Comparison of ENCODE assay signal across 8 cellular contexts in genomic region chrY:2935606-2936521, GRCh38. TPM values are rescaled to one million over a fixed set of nuclear protein-coding genes. Genes with fewer than 3 reads are reported as not detected.
A peak's percentile ranks its signal among the peaks of the same experiment; 100 is the strongest.
DNase-seq lines count a peak whose midpoint lies in the region; ATAC-seq and TF ChIP-seq lines count a peak whose summit lies in the region.

No MANE protein-coding gene starts in this region.

- no peaks in the 10 kb centered on the region for H3K27me3 ChIP-seq in MG63
- no peaks in the 10 kb centered on the region for H3K27me3 ChIP-seq in right cardiac atrium (ENCODE audit: control insufficient read depth, insufficient read depth)
- no peaks in the 10 kb centered on the region for H3K27me3 ChIP-seq in spleen (replicated peaks in 1 of 7)

- peak overlapping the region; percentile 99 for H3K27ac Mint-ChIP-seq in activated T-cell treated with anti-CD3 and anti-CD28 coated beads, Interleukin-2, amount 50 U/mL, for 72 hours

- H3K4me1 ChIP-seq in right cardiac atrium (ENCODE audit: control insufficient read depth, insufficient read depth, low read length), result peaks cover 3% of the 10 kb centered on the region
- peaks cover 0 to 58% (median 16%) of the 10 kb centered on the region in 6 donors for H3K4me1 ChIP-seq in spleen

- H3K27me3 Mint-ChIP-seq in activated T-cell treated with anti-CD3 and anti-CD28 coated beads, Interleukin-2, amount 50 U/mL, for 72 hours (ENCODE audit: low read depth), result no peaks in the 10 kb centered on the region

- peaks cover 0 to 8% of the 10 kb centered on the region in 2 donors for H3K36me3 Mint-ChIP-seq in activated T-cell treated with anti-CD3 and anti-CD28 coated beads, Interleukin-2, amount 50 U/mL, for 72 hours (ENCODE audit: insufficient read depth in 2 of 2)

- H3K4me3 ChIP-seq in MG63, result peak overlapping the region; percentile 82
- peak overlapping the region; percentile 79 for H3K4me3 ChIP-seq in right cardiac atrium (ENCODE audit: low read length)
- H3K4me3 ChIP-seq in coronary artery, result no peak overlapping the region
- peak overlapping the region in 4 of 8 donors; percentile 19 to 50 (median 36) for H3K4me3 ChIP-seq in spleen

- ATAC-seq in GM21381 (IDR thresholded peaks at IDR 0.05; ENCODE audit: unreplicated experiment) (peak; percentile 78), right cardiac atrium (peak in 1 of 2 donors; percentile 97)
- peak in 1 of 2 donors; percentile 84 for ATAC-seq in activated T-cell treated with anti-CD3 and anti-CD28 coated beads, Interleukin-2, amount 50 U/mL, for 72 hours (replicated peaks in 1 of 2)

- H3K4me1 Mint-ChIP-seq in activated T-cell treated with anti-CD3 and anti-CD28 coated beads, Interleukin-2, amount 50 U/mL, for 72 hours (ENCODE audit: low read depth), result no peaks in the 10 kb centered on the region

- DNase-seq in MG63, result peak; percentile 97
- DNase-seq in activated T-cell treated with anti-CD3 and anti-CD28 coated beads, Interleukin-2, amount 50 U/mL, for 72 hours, result peak in 1 of 2 donors; percentile 84
- DNase-seq in right cardiac atrium, result peak in 1 of 3 donors; percentile 95
- peak; percentile 72 to 82 (median 74) for DNase-seq in stimulated activated CD4-positive, alpha-beta T cell treated with anti-CD3 and anti-CD28 coated beads, TNF-alpha, amount 100 ng/mL, for 24 hours (ENCODE audit: low read depth in 3 of 3)
- no peak for DNase-seq in coronary artery (ENCODE audit: low spot score)
- no peak for DNase-seq in spleen
- no peak for DNase-seq in activated gamma-delta T cell (lab: John Stamatoyannopoulos, UW)

- TF ChIP-seq CTCF in coronary artery (IDR thresholded peaks at IDR 0.05) (no peak), spleen (IDR thresholded peaks at IDR 0.05 in 8 of 11, conservative IDR thresholded peaks at IDR 0.05 in 3 of 11) (peak in 4 of 11 experiments; percentile 79 to 88 (median 87))

- intact Hi-C loops in right cardiac atrium (cut with DNase I), result no loop called here
- intact Hi-C loops in spleen (cut with DNase I; ENCODE audit: low total_unique reads), result no loop called here

- peaks cover 25% of the 10 kb centered on the region for H3K36me3 ChIP-seq in MG63
- no peaks in the 10 kb centered on the region for H3K36me3 ChIP-seq in spleen

- H3K4me3 Mint-ChIP-seq in activated T-cell treated with anti-CD3 and anti-CD28 coated beads, Interleukin-2, amount 50 U/mL, for 72 hours, result peak overlapping the region in 1 of 2 donors; percentile 98

- TF ChIP-seq POLR2A in spleen (IDR thresholded peaks at IDR 0.05), result peak in 1 of 3 donors; percentile 16

- H3K9me3 Mint-ChIP-seq in activated T-cell treated with anti-CD3 and anti-CD28 coated beads, Interleukin-2, amount 50 U/mL, for 72 hours, result no peaks in the 10 kb centered on the region

- H3K9me3 ChIP-seq in MG63 (no peaks in the 10 kb centered on the region), right cardiac atrium (ENCODE audit: control insufficient read depth, low read length) (no peaks in the 10 kb centered on the region), spleen (no peaks in the 10 kb centered on the region)

- WGBS in right cardiac atrium, result under 1% methylated on average over 74 of the region's 74 CpGs
- 0 to 1% (median 0%) methylated on average over 30 to 74 of the region's 74 CpGs; no CpG with 5 or more reads in 2 of the 5 donors for WGBS in spleen, 5 donors

- H3K27ac ChIP-seq in right cardiac atrium (ENCODE audit: low read length) (peak overlapping the region; percentile 95), coronary artery (no peak overlapping the region), spleen (peak overlapping the region in 3 of 8 donors; percentile 97 to 98 (median 98))

RNA-seq across cellular contexts. Expression of gene ZFY, which starts 0.7 kb away (rescaled TPM):
- total RNA-seq in MG63 (2014; rRNA removed; shearing (Covaris generic); ENCODE audit: low replicate concordance), result 23.3 and 37.4 TPM in 2 replicates
- 10 to 100 TPM in 1 of 2 donors, not detected in 1; 19.8 TPM for total RNA-seq in activated T-cell treated with anti-CD3 and anti-CD28 coated beads, Interleukin-2, amount 50 U/mL, for 72 hours
- total RNA-seq in right cardiac atrium (10 to 100 TPM in 2 of 4 donors, not detected in 2; 16.7 to 17.2 TPM), spleen (10 to 100 TPM in 2 of 7 donors, not detected in 5; 12.7 to 13.9 TPM)
- polyA plus RNA-seq in right cardiac atrium (3.3 TPM), spleen (1 to 10 TPM in 2 of 3 donors, not detected in 1; 5.0 to 5.5 TPM)

Comparison
In these comparisons a context has a peak if more than half of its experiments do, and no peak if none do; other contexts are left out.
1. DNase-seq: peak in MG63 (single experiment) and stimulated activated CD4-positive, alpha-beta T cell treated with anti-CD3 and anti-CD28 coated beads, TNF-alpha, amount 100 ng/mL, for 24 hours (3 of 3); none in coronary artery (single experiment), spleen (single experiment) and activated gamma-delta T cell (single experiment).